ENCODE assay signal across 19 cellular contexts in genomic region chr1:17021896-17022295, GRCh38. TPM values are rescaled to one million over a fixed set of nuclear protein-coding genes. Genes with fewer than 3 reads are reported as not detected.
"Had no signal": no experiment of that assay in that cellular context is flagged by ENCODE, and none has a peak within 500 bp of the region (broad histone marks: within the 10 kb centered on the region; RNA-seq: fewer than 3 reads in every experiment).

No MANE protein-coding gene starts in this region.

- DNase-seq: activated B cell treated with CpG ODN at 0.5 μM for 24 hours; activated naive CD4-positive, alpha-beta T cell treated with Interleukin-2 at 50 U/mL for 16 hours; activated naive CD8-positive, alpha-beta T cell treated with anti-CD3 and anti-CD28 coated beads, Interleukin-2, amount 50 U/mL, for 24 hours; activated T-cell treated with anti-CD3 and anti-CD28 coated beads for 4 hours; cortex of kidney; effector memory CD4-positive, alpha-beta T cell; esophagus squamous epithelium; mesenchymal stem cell; naive thymus-derived CD8-positive, alpha-beta T cell; SHP77 treated with DMSO at 0.1 percent for 48 hours; SK-N-SH; stimulated activated CD4-positive, alpha-beta T cell treated with anti-CD3 and anti-CD28 coated beads, Interleukin-2, amount 100 ng/mL, for 24 hours; stimulated activated naive CD4-positive, alpha-beta T cell treated with Interleukin-2 at 50 U/mL for 16 hours; T-cell; T-helper 9 cell had no signal

- H3K4me1 ChIP-seq: esophagus squamous epithelium, tibial nerve had no signal

- H3K27me3 Mint-ChIP-seq: activated B cell treated with CpG ODN at 0.5 μM for 24 hours; activated naive CD8-positive, alpha-beta T cell treated with anti-CD3 and anti-CD28 coated beads, Interleukin-2, amount 50 U/mL, for 24 hours; central memory CD8-positive, alpha-beta T cell; naive thymus-derived CD8-positive, alpha-beta T cell; T-cell had no signal

- H3K4me3 ChIP-seq: esophagus squamous epithelium, pancreas, tibial nerve had no signal

- H3K27me3 ChIP-seq: esophagus squamous epithelium, pancreas, tibial nerve had no signal

- H3K9me3 ChIP-seq: esophagus squamous epithelium, pancreas, SK-N-SH, tibial nerve had no signal

- ATAC-seq: activated naive CD8-positive, alpha-beta T cell treated with anti-CD3 and anti-CD28 coated beads, Interleukin-2, amount 50 U/mL, for 24 hours; naive thymus-derived CD8-positive, alpha-beta T cell; pancreas; T-cell had no signal

- H3K9me3 Mint-ChIP-seq: activated B cell treated with CpG ODN at 0.5 μM for 24 hours; activated naive CD8-positive, alpha-beta T cell treated with anti-CD3 and anti-CD28 coated beads, Interleukin-2, amount 50 U/mL, for 24 hours; activated T-helper 2 cell treated with anti-CD3 and anti-CD28 coated beads, Interferon-gamma antibody, Interleukin-2, Interleukin-4, amounts not matched to agents 10 μg/mL and 5 μg/mL and 100 μg/mL, durations not matched to agents 14 hours and 24 hours and 36 hours; central memory CD8-positive, alpha-beta T cell; naive thymus-derived CD8-positive, alpha-beta T cell; T-cell had no signal

- H3K27ac Mint-ChIP-seq: activated B cell treated with CpG ODN at 0.5 μM for 24 hours; activated naive CD8-positive, alpha-beta T cell treated with anti-CD3 and anti-CD28 coated beads, Interleukin-2, amount 50 U/mL, for 24 hours; activated T-helper 2 cell treated with anti-CD3 and anti-CD28 coated beads, Interferon-gamma antibody, Interleukin-2, Interleukin-4, amounts not matched to agents 10 μg/mL and 5 μg/mL and 100 μg/mL, durations not matched to agents 14 hours and 24 hours and 36 hours; T-cell had no signal

- H3K27ac ChIP-seq: esophagus squamous epithelium, pancreas, tibial nerve had no signal

- H3K4me3 Mint-ChIP-seq: activated B cell treated with CpG ODN at 0.5 μM for 24 hours; activated naive CD8-positive, alpha-beta T cell treated with anti-CD3 and anti-CD28 coated beads, Interleukin-2, amount 50 U/mL, for 24 hours; central memory CD8-positive, alpha-beta T cell; naive thymus-derived CD8-positive, alpha-beta T cell; T-cell had no signal

RNA-seq across cellular contexts. Expression of gene MFAP2, which starts 41.5 kb away (rescaled TPM):
- total RNA-seq: activated B cell treated with CpG ODN at 0.5 μM for 24 hours; activated T-helper 2 cell treated with anti-CD3 and anti-CD28 coated beads, Interferon-gamma antibody, Interleukin-2, Interleukin-4, amounts not matched to agents 10 μg/mL and 5 μg/mL and 100 μg/mL, durations not matched to agents 14 hours and 24 hours and 36 hours; naive thymus-derived CD8-positive, alpha-beta T cell; T-cell had no signal
